In genomic region chr18:32135595-32135994, GRCh38 we compare ENCODE assay signal across 1 cellular context.
TF ChIP-seq lines count a peak whose summit lies in the region.

No MANE protein-coding gene starts in this region.

TF ChIP-seq in K562, 482 proteins besides CTCF, POLR2A, EP300 and RAD21:
- TF ChIP-seq ZBTB9 (CRISPR knock-in tag; IDR thresholded peaks at IDR 0.05) = no peak
- TF ChIP-seq ZNF384 (IDR thresholded peaks at IDR 0.05; ENCODE audit: low read depth, low read length) = no peak
